ENCODE assay signal across 23 cellular contexts in the genomic region with DNA sequence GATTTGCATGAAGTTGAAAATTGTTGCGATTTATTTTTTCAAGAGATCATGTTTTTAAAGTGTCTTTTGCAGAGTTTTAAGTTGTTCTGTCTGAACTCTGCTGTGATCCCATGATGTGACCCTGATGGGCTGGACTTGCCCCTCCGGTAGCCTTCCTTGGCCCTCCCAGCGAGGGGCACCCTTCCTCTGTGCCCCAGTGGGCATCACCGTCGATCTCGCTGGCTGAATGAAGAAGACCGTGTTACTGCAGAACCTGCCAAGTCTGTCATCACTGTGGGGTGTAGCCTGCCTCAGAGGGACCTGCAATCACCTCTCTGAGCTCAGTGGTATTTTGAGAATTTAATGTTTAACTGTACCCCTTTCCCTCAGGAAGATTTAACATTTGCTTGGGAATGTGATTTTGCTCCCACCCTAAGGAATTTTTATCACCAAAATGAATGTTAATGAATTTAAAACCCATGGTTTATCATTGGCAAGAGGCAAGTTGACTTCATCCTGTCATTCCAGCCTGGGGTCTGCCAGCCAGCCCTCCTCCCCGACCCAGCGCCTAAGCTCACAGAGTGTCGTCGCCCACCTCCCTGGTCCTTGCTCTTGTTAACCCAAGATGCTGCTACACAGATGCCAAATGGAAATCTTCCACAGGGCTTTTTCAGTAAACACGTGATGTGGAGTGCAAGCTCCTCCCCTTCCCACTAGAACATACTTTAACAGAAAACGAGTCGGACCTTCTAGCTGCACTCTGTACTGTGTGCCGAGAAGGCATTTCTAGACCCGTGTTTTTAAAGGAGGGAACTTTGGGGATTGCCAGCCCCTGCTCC.
"Had no signal": no experiment of that assay in that cellular context is flagged by ENCODE, and none has a peak within 500 bp of the region (broad histone marks: within the 10 kb centered on the region; RNA-seq: fewer than 3 reads in every experiment).

No MANE protein-coding gene starts in this region.

- H3K27me3 ChIP-seq: brain microvascular endothelial cell, dorsolateral prefrontal cortex, heart right ventricle, neutrophil, SJCRH30, suprapubic skin, upper lobe of left lung had no signal

- H3K27ac ChIP-seq: brain microvascular endothelial cell, epithelial cell of prostate, heart right ventricle, left ventricle myocardium inferior, neutrophil, SJCRH30, suprapubic skin, upper lobe of left lung had no signal

- H3K4me3 ChIP-seq: dorsolateral prefrontal cortex, heart right ventricle, left ventricle myocardium inferior, SJCRH30, suprapubic skin, upper lobe of left lung had no signal

- H3K4me1 Mint-ChIP-seq: activated CD4-positive, alpha-beta T cell treated with anti-CD3 and anti-CD28 coated beads for 36 hours; activated naive CD8-positive, alpha-beta T cell treated with anti-CD3 and anti-CD28 coated beads, Interleukin-2, amount 50 U/mL, for 24 hours; endodermal cell; mesothelial cell of epicardium; T-cell had no signal

- H3K36me3 ChIP-seq: SJCRH30 had no signal

- ATAC-seq: activated CD4-positive, alpha-beta T cell treated with anti-CD3 and anti-CD28 coated beads for 36 hours; activated naive CD8-positive, alpha-beta T cell treated with anti-CD3 and anti-CD28 coated beads, Interleukin-2, amount 50 U/mL, for 24 hours; heart right ventricle; natural killer cell treated with Interleukin-12 subunit alpha and Interleukin-12 subunit beta and Interleukin-15 and Interleukin-18, amount 100 ng/mL, for 72 hours; T-cell had no signal

- H3K27ac Mint-ChIP-seq: activated CD4-positive, alpha-beta memory T cell treated with anti-CD3 and anti-CD28 coated beads for 36 hours; activated CD4-positive, alpha-beta T cell treated with anti-CD3 and anti-CD28 coated beads for 36 hours; activated T-helper 1 cell treated with anti-CD3 and anti-CD28 coated beads, Interleukin-12 subunit alpha, Interleukin-12 subunit beta, Interleukin-2, Interleukin-4 antibody, amounts not matched to agents 30 ng/mL and 10 ng/mL and 1 ng/mL, durations not matched to agents 14 hours and 24 hours and 36 hours; endodermal cell; mesothelial cell of epicardium; natural killer cell treated with Interleukin-12 subunit alpha and Interleukin-12 subunit beta and Interleukin-15 and Interleukin-18, amount 100 ng/mL, for 72 hours; stimulated activated naive CD8-positive, alpha-beta T cell treated with anti-CD3 and anti-CD28 coated beads, Interleukin-15, Interleukin-2, amounts not matched to agents 100 ng/mL and 50 ng/mL, for 24 hours; T-cell had no signal

- DNase-seq: activated CD4-positive, alpha-beta memory T cell treated with anti-CD3 and anti-CD28 coated beads for 36 hours; activated CD4-positive, alpha-beta T cell treated with anti-CD3 and anti-CD28 coated beads for 36 hours; activated gamma-delta T cell; activated naive CD4-positive, alpha-beta T cell treated with anti-CD3 and anti-CD28 coated beads, Interleukin-2, amount 50 U/mL, for 16 hours; activated naive CD8-positive, alpha-beta T cell treated with anti-CD3 and anti-CD28 coated beads, Interleukin-2, amount 50 U/mL, for 24 hours; brain microvascular endothelial cell; caudate nucleus; dorsolateral prefrontal cortex; endodermal cell; heart right ventricle; left ventricle myocardium inferior; right cardiac atrium; SJCRH30; stimulated activated CD4-positive, alpha-beta T cell treated with anti-CD3 and anti-CD28 coated beads, Interleukin-4, amount 100 ng/mL, for 4 hours; T-cell had no signal

- H3K4me1 ChIP-seq: heart right ventricle, left ventricle myocardium inferior, SJCRH30, suprapubic skin, upper lobe of left lung had no signal

- H3K4me3 Mint-ChIP-seq: activated CD4-positive, alpha-beta memory T cell treated with anti-CD3 and anti-CD28 coated beads for 36 hours; activated CD4-positive, alpha-beta T cell treated with anti-CD3 and anti-CD28 coated beads for 36 hours; activated naive CD8-positive, alpha-beta T cell treated with anti-CD3 and anti-CD28 coated beads, Interleukin-2, amount 50 U/mL, for 24 hours; activated T-helper 1 cell treated with anti-CD3 and anti-CD28 coated beads, Interleukin-12 subunit alpha, Interleukin-12 subunit beta, Interleukin-2, Interleukin-4 antibody, amounts not matched to agents 30 ng/mL and 10 ng/mL and 1 ng/mL, durations not matched to agents 14 hours and 24 hours and 36 hours; endodermal cell; mesothelial cell of epicardium; natural killer cell treated with Interleukin-12 subunit alpha and Interleukin-12 subunit beta and Interleukin-15 and Interleukin-18, amount 100 ng/mL, for 72 hours; stimulated activated naive CD8-positive, alpha-beta T cell treated with anti-CD3 and anti-CD28 coated beads, Interleukin-15, Interleukin-2, amounts not matched to agents 100 ng/mL and 50 ng/mL, for 24 hours; T-cell had no signal

- H3K9me3 Mint-ChIP-seq: activated CD4-positive, alpha-beta memory T cell treated with anti-CD3 and anti-CD28 coated beads for 36 hours; activated naive CD8-positive, alpha-beta T cell treated with anti-CD3 and anti-CD28 coated beads, Interleukin-2, amount 50 U/mL, for 24 hours; activated T-helper 1 cell treated with anti-CD3 and anti-CD28 coated beads, Interleukin-12 subunit alpha, Interleukin-12 subunit beta, Interleukin-2, Interleukin-4 antibody, amounts not matched to agents 30 ng/mL and 10 ng/mL and 1 ng/mL, durations not matched to agents 14 hours and 24 hours and 36 hours; endodermal cell; mesothelial cell of epicardium; natural killer cell treated with Interleukin-12 subunit alpha and Interleukin-12 subunit beta and Interleukin-15 and Interleukin-18, amount 100 ng/mL, for 72 hours; stimulated activated naive CD8-positive, alpha-beta T cell treated with anti-CD3 and anti-CD28 coated beads, Interleukin-15, Interleukin-2, amounts not matched to agents 100 ng/mL and 50 ng/mL, for 24 hours; T-cell had no signal

- H3K36me3 Mint-ChIP-seq: activated CD4-positive, alpha-beta memory T cell treated with anti-CD3 and anti-CD28 coated beads for 36 hours had no signal

- H3K9me3 ChIP-seq: heart right ventricle, left ventricle myocardium inferior, neutrophil, SJCRH30, suprapubic skin, upper lobe of left lung had no signal

- H3K27me3 Mint-ChIP-seq: activated CD4-positive, alpha-beta memory T cell treated with anti-CD3 and anti-CD28 coated beads for 36 hours; activated CD4-positive, alpha-beta T cell treated with anti-CD3 and anti-CD28 coated beads for 36 hours; activated naive CD8-positive, alpha-beta T cell treated with anti-CD3 and anti-CD28 coated beads, Interleukin-2, amount 50 U/mL, for 24 hours; natural killer cell treated with Interleukin-12 subunit alpha and Interleukin-12 subunit beta and Interleukin-15 and Interleukin-18, amount 100 ng/mL, for 72 hours; stimulated activated naive CD8-positive, alpha-beta T cell treated with anti-CD3 and anti-CD28 coated beads, Interleukin-15, Interleukin-2, amounts not matched to agents 100 ng/mL and 50 ng/mL, for 24 hours; T-cell had no signal
